1 cellular context compared by ENCODE assay signal in the genomic region with DNA sequence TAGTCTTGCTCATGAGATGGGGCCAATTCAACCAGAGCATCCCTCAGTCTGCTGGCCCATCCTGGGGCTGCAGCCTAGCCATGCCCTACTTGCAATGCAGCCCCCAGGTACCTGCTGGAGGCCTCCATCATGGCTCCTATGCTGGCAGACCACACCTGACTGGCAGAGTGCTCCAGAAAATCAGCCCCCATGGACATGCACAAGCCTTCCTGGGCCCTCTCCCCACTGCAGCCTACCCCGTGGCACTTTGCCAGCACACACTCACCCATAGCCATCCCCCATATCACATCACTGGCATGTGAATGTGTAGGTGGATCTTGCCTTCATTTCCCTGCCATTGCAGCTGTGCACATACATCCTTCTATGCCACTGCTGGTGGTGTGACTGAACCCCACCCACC.
TF ChIP-seq lines count a peak whose summit lies in the region.

No MANE protein-coding gene starts in this region.

TF ChIP-seq in SK-N-SH treated with all-trans-retinoic acid at 6 μM for 48 hours, 23 proteins besides CTCF, POLR2A, EP300 and RAD21 (continued from another document):
- no peak for TF ChIP-seq CSDC2 (CRISPR knock-in tag; IDR thresholded peaks at IDR 0.05)
- TF ChIP-seq PATZ1 (CRISPR knock-in tag; IDR thresholded peaks at IDR 0.05; ENCODE audit: borderline replicate concordance) = no peak
- no peak for TF ChIP-seq ZFP3 (CRISPR knock-in tag; IDR thresholded peaks at IDR 0.05)
- no peak for TF ChIP-seq POU6F1 (CRISPR knock-in tag; IDR thresholded peaks at IDR 0.05; ENCODE audit: borderline replicate concordance, low read depth)
- TF ChIP-seq ESRRG (CRISPR knock-in tag; IDR thresholded peaks at IDR 0.05) = no peak
- TF ChIP-seq TCF4 (CRISPR knock-in tag; IDR thresholded peaks at IDR 0.05; ENCODE audit: borderline replicate concordance) = no peak
